Comparison of ENCODE assay signal across 8 cellular contexts in genomic region chr5:138353550-138353893, GRCh38. TPM values are rescaled to one million over a fixed set of nuclear protein-coding genes. Genes with fewer than 3 reads are reported as not detected.
A peak's percentile ranks its signal among the peaks of the same experiment; 100 is the strongest.
DNase-seq lines count a peak whose midpoint lies in the region; ATAC-seq and TF ChIP-seq lines count a peak whose summit lies in the region.

No MANE protein-coding gene starts in this region.

- peaks cover 58% of the 10 kb centered on the region for H3K4me1 Mint-ChIP-seq in HFFc6 (ENCODE audit: low read depth)

- peak overlapping the region; percentile 95 for H3K27ac Mint-ChIP-seq in HFFc6

- TF ChIP-seq CTCF in AG04449 (IDR thresholded peaks at IDR 0.05; ENCODE audit: insufficient read depth, low read length, missing control alignments): no peak
- no peak for TF ChIP-seq CTCF in HFFc6 (IDR thresholded peaks at IDR 0.05)
- TF ChIP-seq CTCF in ascending aorta (IDR thresholded peaks at IDR 0.05): no peak
- TF ChIP-seq CTCF in thoracic aorta (IDR thresholded peaks at IDR 0.05): no peak
- no peak for TF ChIP-seq CTCF in GM10266 (IDR thresholded peaks at IDR 0.05; ENCODE audit: control insufficient read depth, insufficient read depth, low read depth, missing control alignments)

- no peak for ATAC-seq in thoracic aorta (ENCODE audit: insufficient number of reproducible peaks, low FRiP score, low read depth)

- H3K27ac ChIP-seq in ascending aorta (peak overlapping the region; percentile 89 to 98), thoracic aorta (peak overlapping the region; percentile 92 to 96)

- CTCF ChIA-PET in AG04449 (lab: Yijun Ruan, JAX): interaction anchor here (0.6 to 7.9 kb wide), 21 partner anchors 8 to 975 kb away, joined by 3 to 267 read pairs (median 5); partner anchors contain the start of genes CDC23, CDC25C, FAM53C and REEP2

- H3K9me3 Mint-ChIP-seq in HFFc6: peaks cover 9% of the 10 kb centered on the region

- H3K36me3 Mint-ChIP-seq in HFFc6 (ENCODE audit: low read depth): peaks cover 28% of the 10 kb centered on the region

- H3K36me3 ChIP-seq in ascending aorta (peaks cover 0 to 3% of the 10 kb centered on the region in 2 donors), thoracic aorta (no peaks in the 10 kb centered on the region)

- no peaks in the 10 kb centered on the region; the same call in 1 of the 2 replicates for H3K27me3 Mint-ChIP-seq in HFFc6 (ENCODE audit: insufficient read depth)

- H3K4me1 ChIP-seq in ascending aorta: peaks cover 4 to 39% of the 10 kb centered on the region in 2 donors
- peaks cover 38 to 67% of the 10 kb centered on the region in 2 donors for H3K4me1 ChIP-seq in thoracic aorta (ENCODE audit: control insufficient read depth in 1 of 2, low read depth in 2 of 2)

- POLR2A ChIA-PET in AG04449 (lab: Yijun Ruan, JAX): interaction anchor here (0.7 to 9.0 kb wide), 6 partner anchors 9 to 112 kb away, joined by 3 to 121 read pairs (median 4); partner anchors contain the start of genes CDC25C, EGR1 and FAM53C

- no peaks in the 10 kb centered on the region for H3K27me3 ChIP-seq in ascending aorta
- H3K27me3 ChIP-seq in thoracic aorta (replicated peaks; ENCODE audit: insufficient read depth): no peaks in the 10 kb centered on the region

- DNase-seq in AG04449 (ENCODE audit: low read depth, low spot score) (no peak), HFFc6 (no peak), ascending aorta (ENCODE audit: low spot score in 2 of 2) (no peak), kidney glomerular epithelial cell (lab: John Stamatoyannopoulos, UW) (peak; percentile 63), thoracic aorta (ENCODE audit: low spot score) (no peak), KG1 (lab: John Stamatoyannopoulos, UW) (no peak), GM10266 (ENCODE audit: extremely low spot score) (no peak), HPDE6-E6E7 (ENCODE audit: extremely low spot score) (no peak)

- H3K9me3 ChIP-seq in ascending aorta: no peaks in the 10 kb centered on the region
- no peaks in the 10 kb centered on the region for H3K9me3 ChIP-seq in thoracic aorta

- peak overlapping the region; percentile 75 for H3K4me3 ChIP-seq in AG04449 (ENCODE audit: low read depth, low read length)
- peak overlapping the region; percentile 96 to 100 for H3K4me3 ChIP-seq in ascending aorta
- peak overlapping the region; percentile 98 for H3K4me3 ChIP-seq in thoracic aorta

- intact Hi-C loops in ascending aorta (cut with DNase I): loop anchor here (5.0 kb wide), 3 partner anchors 141 to 189 kb away; partner anchors contain the start of genes BRD8, CDC23, ETF1 and KIF20A

- H3K4me3 Mint-ChIP-seq in HFFc6: peak overlapping the region; percentile 98

RNA-seq across cellular contexts. Expression of gene KDM3B, which starts 1.0 kb away (rescaled TPM):
- total RNA-seq in HFFc6 (2021; fragmentation: NEBNext Ultra II Directional; extraction: Animal tissue kit (Norgen Biotek cat#: 25700)): 10 to 100 TPM; 29.0 to 37.8 (median 33.3) TPM
- total RNA-seq in ascending aorta (33.4 TPM), thoracic aorta (10 to 100 TPM; 50.1 to 86.2 TPM)

RNA-seq across cellular contexts. Expression of gene FAM53C, which starts 15.5 kb away (rescaled TPM):
- total RNA-seq in HFFc6 (2021; fragmentation: NEBNext Ultra II Directional; extraction: Animal tissue kit (Norgen Biotek cat#: 25700)): 10 to 100 TPM; 28.7 to 34.4 (median 29.7) TPM
- total RNA-seq in ascending aorta (40.0 TPM), thoracic aorta (10 to 100 TPM; 22.6 to 24.9 TPM)

RNA-seq across cellular contexts. Expression of gene CDC25C, which starts 21.9 kb away (rescaled TPM):
- 10 to 100 TPM in 1 of 6 experiments, 1 to 10 TPM in 5; 4.1 to 10.5 (median 8.7) TPM for total RNA-seq in HFFc6 (2021; fragmentation: NEBNext Ultra II Directional; extraction: Animal tissue kit (Norgen Biotek cat#: 25700))
- not detected for total RNA-seq in ascending aorta
- total RNA-seq in thoracic aorta: not detected
